In genomic region chr10:71704816-71705215, GRCh38 we compare ENCODE assay signal across 10 cellular contexts. TPM values are rescaled to one million over a fixed set of nuclear protein-coding genes. Genes with fewer than 3 reads are reported as not detected.
"Had no signal": no experiment of that assay in that cellular context is flagged by ENCODE, and none has a peak within 500 bp of the region (broad histone marks: within the 10 kb centered on the region; RNA-seq: fewer than 3 reads in every experiment).

No MANE protein-coding gene starts in this region.

- H3K9me3 Mint-ChIP-seq: GM23338, HFFc6 had no signal

- H3K4me3 Mint-ChIP-seq: GM23338, HFFc6 had no signal

- H3K36me3 ChIP-seq: HAP-1 had no signal

- H3K4me3 ChIP-seq: GM23338, HAP-1, K562 had no signal

- ATAC-seq: GM23338, HCT116, K562 had no signal

- FAIRE-seq: HTR-8/SVneo, K562 had no signal

- DNase-seq: H7, HFFc6, IMR-90, KG1 had no signal

- H3K27ac Mint-ChIP-seq: GM23338, HFFc6 had no signal

- H3K4me2 ChIP-seq: GM23338 had no signal

- H3K9me3 ChIP-seq: HAP-1 had no signal

- H2AFZ ChIP-seq: GM23338 had no signal

- H3K4me1 Mint-ChIP-seq: GM23338 had no signal

- H3K4me1 ChIP-seq: HAP-1 had no signal

RNA-seq across cellular contexts. Expression of gene C10orf105, which starts 14.8 kb away (rescaled TPM):
- total RNA-seq: H4, HFFc6 had no signal
- polyA plus RNA-seq: IMR-90 had no signal
